ENCODE assay signal across 30 cellular contexts in the genomic region with DNA sequence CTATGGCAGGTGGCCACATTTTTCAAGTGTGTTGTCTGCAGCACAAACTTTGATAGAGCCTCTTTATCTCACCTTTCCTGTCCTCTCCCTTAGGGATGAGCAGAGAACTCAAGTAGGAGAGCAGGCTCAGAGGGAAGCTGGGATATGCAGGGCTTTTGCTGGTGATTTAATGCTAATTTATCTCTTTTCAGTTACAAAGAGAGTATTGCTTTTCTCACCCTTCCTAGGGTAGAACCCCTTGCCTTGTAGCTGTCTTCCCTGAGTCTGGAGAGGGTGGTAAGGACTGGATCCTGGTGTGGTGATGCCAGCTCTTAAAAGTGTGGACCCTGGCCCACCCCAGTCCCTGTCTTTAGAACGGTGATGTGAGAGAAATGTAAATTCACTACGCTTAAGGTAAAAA.
"Had no signal": no experiment of that assay in that cellular context is flagged by ENCODE, and none has a peak within 500 bp of the region (broad histone marks: within the 10 kb centered on the region; RNA-seq: fewer than 3 reads in every experiment).

No MANE protein-coding gene starts in this region.

- H3K36me3 Mint-ChIP-seq: type B pancreatic cell had no signal

- H3K9me3 Mint-ChIP-seq: dendritic cell treated with granulocyte-macrophage colony-stimulating factor and Interleukin-4, amounts not matched to agents 40 ng/mL and 50 ng/mL, for 4 days; nephron progenitor cell had no signal

- H3K9me3 ChIP-seq: esophagus squamous epithelium, heart right ventricle, left ventricle myocardium inferior, pancreas, prostate gland, testis, vagina had no signal

- ATAC-seq: activated naive CD4-positive, alpha-beta T cell treated with anti-CD3 and anti-CD28 coated beads, Interleukin-2, amount 50 U/mL, for 72 hours; activated T-cell treated with anti-CD3 and anti-CD28 coated beads, Interleukin-2, amount 50 U/mL, for 72 hours; heart right ventricle; pancreas; sciatic nerve; stimulated activated naive CD8-positive, alpha-beta T cell treated with anti-CD3 and anti-CD28 coated beads, Interleukin-15, Interleukin-2, amounts not matched to agents 100 U/mL and 50 U/mL, for 24 hours had no signal

- H3K27ac ChIP-seq: epithelial cell of prostate, esophagus squamous epithelium, heart right ventricle, left ventricle myocardium inferior, pancreas, prostate gland, skin epidermis, testis, vagina had no signal

- H3K4me1 Mint-ChIP-seq: central memory CD8-positive, alpha-beta T cell; nephron progenitor cell had no signal

- H3K27me3 ChIP-seq: pancreas, testis, vagina had no signal

- H3K4me3 Mint-ChIP-seq: activated T-cell treated with anti-CD3 and anti-CD28 coated beads, Interleukin-2, amount 50 U/mL, for 72 hours; central memory CD8-positive, alpha-beta T cell; dendritic cell treated with granulocyte-macrophage colony-stimulating factor and Interleukin-4, amounts not matched to agents 40 ng/mL and 50 ng/mL, for 4 days; nephron progenitor cell; T-helper 2 cell treated with Interferon-gamma antibody and Interleukin-4, amounts not matched to agents 5 μg/mL and 100 μg/mL, for 36 hours; type B pancreatic cell had no signal

- H3K36me3 ChIP-seq: esophagus squamous epithelium, heart right ventricle, left ventricle myocardium inferior, pancreas, prostate gland, vagina had no signal

- H3K27ac Mint-ChIP-seq: activated naive CD4-positive, alpha-beta T cell treated with anti-CD3 and anti-CD28 coated beads, Interleukin-2, amount 50 U/mL, for 72 hours; activated T-cell treated with anti-CD3 and anti-CD28 coated beads, Interleukin-2, amount 50 U/mL, for 72 hours; dendritic cell treated with granulocyte-macrophage colony-stimulating factor and Interleukin-4, amounts not matched to agents 40 ng/mL and 50 ng/mL, for 4 days; nephron progenitor cell; T-helper 2 cell treated with Interferon-gamma antibody and Interleukin-4, amounts not matched to agents 5 μg/mL and 100 μg/mL, for 36 hours; type B pancreatic cell had no signal

- H3K4me3 ChIP-seq: esophagus squamous epithelium, heart right ventricle, left ventricle myocardium inferior, lung, pancreas, prostate gland, skin epidermis, testis, vagina had no signal

- H3K27me3 Mint-ChIP-seq: central memory CD8-positive, alpha-beta T cell; dendritic cell treated with granulocyte-macrophage colony-stimulating factor and Interleukin-4, amounts not matched to agents 40 ng/mL and 50 ng/mL, for 4 days had no signal

- H3K4me1 ChIP-seq: esophagus squamous epithelium, heart right ventricle, left ventricle myocardium inferior, pancreas, prostate gland, testis, vagina had no signal

- DNase-seq: activated CD4-positive, alpha-beta T cell treated with anti-CD3 and anti-CD28 coated beads for 4 hours; activated CD4-positive, alpha-beta T cell treated with anti-CD3 and anti-CD28 coated beads, Interleukin-2, amount 50 U/mL, for 4 hours; activated CD4-positive, CD25-positive, alpha-beta regulatory T cell; activated naive CD4-positive, alpha-beta T cell; activated T-cell treated with anti-CD3 and anti-CD28 coated beads for 4 hours; activated T-cell treated with anti-CD3 and anti-CD28 coated beads, Interleukin-2, amount 50 U/mL, for 72 hours; effector CD4-positive, alpha-beta T cell; esophagus squamous epithelium; foreskin melanocyte; heart right ventricle; islet precursor cell; left ventricle myocardium inferior; nephron progenitor cell; pancreas; retina; stimulated activated CD4-positive, alpha-beta T cell treated with anti-CD3 and anti-CD28 coated beads, Interleukin-12 subunit alpha, Interleukin-12 subunit beta, amount 100 ng/mL, for 4 hours; stimulated activated CD4-positive, alpha-beta T cell treated with anti-CD3 and anti-CD28 coated beads, Interleukin-4, amount 100 ng/mL, for 1 hour; stimulated activated naive CD8-positive, alpha-beta T cell treated with anti-CD3 and anti-CD28 coated beads, Interleukin-15, Interleukin-2, amounts not matched to agents 100 U/mL and 50 U/mL, for 24 hours; testis had no signal
